8 cellular contexts compared by ENCODE assay signal in genomic region chr16:50665128-50665878, GRCh38. TPM values are rescaled to one million over a fixed set of nuclear protein-coding genes. Genes with fewer than 3 reads are reported as not detected.
DNase-seq lines count a peak whose midpoint lies in the region; ATAC-seq, FAIRE-seq and TF ChIP-seq lines count a peak whose summit lies in the region.

No MANE protein-coding gene starts in this region.

- H3K27ac ChIP-seq in coronary artery, result peak overlapping the region; percentile 46 to 64

- peak; percentile 75 for FAIRE-seq in GM19239 (lab: Jason Lieb, UNC)

- intact Hi-C loops in left colon (cut with DNase I, micrococcal nuclease), result loop anchor here (5.0 to 10.0 kb wide), 3 partner anchors 291 to 641 kb away; partner anchors contain the start of gene CNEP1R1 (in 1 of the 2)

- TF ChIP-seq CTCF in coronary artery (IDR thresholded peaks at IDR 0.05), result peak; percentile 91

- peak overlapping the region; percentile 67 for H3K4me3 ChIP-seq in coronary artery

- ATAC-seq in left colon, result peak; percentile 84
- ATAC-seq in HG02588 (IDR thresholded peaks at IDR 0.05; ENCODE audit: unreplicated experiment), result no peak

- DNase-seq in AG20443 (ENCODE audit: low spot score) (peak; percentile 89), GM19239 (ENCODE audit: insufficient read length, low spot score) (peak; percentile 69), NCI-H2171 treated with DMSO at 0.1 percent for 48 hours (lab: John Stamatoyannopoulos, UW) (peak; percentile 58), coronary artery (ENCODE audit: low spot score) (peak; percentile 83), left colon (peak; percentile 53 to 85)
- DNase-seq in activated CD4-positive, alpha-beta T cell treated with anti-CD3 and anti-CD28 coated beads for 48 hours, result peak; percentile 89
- DNase-seq in stimulated activated CD4-positive, alpha-beta T cell treated with anti-CD3 and anti-CD28 coated beads, Interleukin-15, amount 100 ng/mL, for 48 hours (ENCODE audit: low read depth in 2 of 2), result peak; percentile 46 to 77

RNA-seq across cellular contexts. Expression of gene SNX20, which starts 15.8 kb away (rescaled TPM):
- 1 to 10 TPM in 1 of 2 donors, under 1 TPM in 1; 0.52 to 2.6 TPM for total RNA-seq in left colon

RNA-seq across cellular contexts. Expression of gene NOD2, which starts 28.1 kb away (rescaled TPM):
- total RNA-seq in left colon, result under 1 TPM; 0.61 to 0.98 TPM
